20 cellular contexts compared by ENCODE assay signal in the genomic region with DNA sequence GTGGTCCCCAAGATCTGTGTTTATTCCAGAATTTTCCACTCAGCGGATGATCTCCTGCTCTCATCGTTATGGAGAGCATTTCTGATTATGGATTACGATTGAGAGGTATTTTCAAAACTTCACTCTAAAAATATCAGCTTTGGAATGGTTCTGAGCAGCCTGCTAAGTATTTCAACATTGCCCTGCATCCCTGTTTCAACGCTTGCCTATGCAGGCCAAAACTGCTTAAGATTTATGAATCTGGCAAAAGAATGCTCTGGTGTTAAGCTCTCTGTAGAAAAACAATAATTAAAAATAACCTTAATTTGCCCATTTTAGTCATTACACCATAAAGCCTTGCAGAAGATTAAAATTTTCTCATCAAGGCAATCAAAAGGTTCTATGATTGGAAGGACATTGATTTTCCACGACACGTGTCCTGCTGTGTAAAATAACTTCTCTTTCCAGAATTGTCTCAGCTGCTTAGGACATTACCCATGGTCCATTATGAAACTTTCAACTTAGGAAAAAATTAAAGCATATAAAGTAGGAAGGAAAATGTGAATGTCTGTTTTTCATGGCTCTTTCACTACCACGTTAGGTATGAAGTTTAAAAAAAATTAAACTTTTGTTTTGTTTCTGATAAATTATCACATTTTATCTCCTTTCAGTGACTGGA.
"Had no signal": no experiment of that assay in that cellular context is flagged by ENCODE, and none has a peak within 500 bp of the region (broad histone marks: within the 10 kb centered on the region; RNA-seq: fewer than 3 reads in every experiment).

No MANE protein-coding gene starts in this region.

- H3K27me3 ChIP-seq: hepatocyte, neural progenitor cell, pancreas, right lobe of liver had no signal

- H3K4me1 ChIP-seq: esophagus muscularis mucosa, pancreas, prostate gland, right lobe of liver, spleen had no signal

- H3K9ac ChIP-seq: neural progenitor cell had no signal

- DNase-seq: effector memory CD4-positive, alpha-beta T cell; foreskin melanocyte; head of caudate nucleus; kidney glomerular epithelial cell; mammary epithelial cell; mucosa of descending colon; natural killer cell; nucleus accumbens; pancreas; right lobe of liver; spleen; stimulated activated CD4-positive, alpha-beta T cell treated with anti-CD3 and anti-CD28 coated beads, Interleukin-15, amount 100 ng/mL, for 24 hours; stimulated activated CD4-positive, alpha-beta T cell treated with anti-CD3 and anti-CD28 coated beads, Interleukin-1b, Interleukin-23, amount 100 ng/mL, for 48 hours; stimulated activated CD4-positive, alpha-beta T cell treated with anti-CD3 and anti-CD28 coated beads, Interleukin-4, amount 100 ng/mL, for 24 hours had no signal

- H3K9me3 ChIP-seq: esophagus muscularis mucosa, mucosa of descending colon, pancreas, prostate gland, right lobe of liver, spleen had no signal

- H3K27ac ChIP-seq: epithelial cell of prostate, esophagus muscularis mucosa, hepatocyte, neural progenitor cell, pancreas, prostate gland, right lobe of liver, spleen had no signal

- ATAC-seq: mucosa of descending colon; natural killer cell; pancreas; right lobe of liver; stimulated activated memory B cell treated with anti-CD40 and anti-IgM and Interleukin-4, amounts not matched to agents 10 μg/mL and 1 μg/mL and 100 μg/mL, for 72 hours had no signal

- H3K36me3 ChIP-seq: esophagus muscularis mucosa, neural progenitor cell, pancreas, prostate gland, right lobe of liver, spleen had no signal

- H3K4me3 ChIP-seq: esophagus muscularis mucosa, hepatocyte, mucosa of descending colon, neural progenitor cell, pancreas, prostate gland, right lobe of liver, spleen had no signal
